7 cellular contexts compared by ENCODE assay signal in genomic region chr6:43269273-43270007, GRCh38. TPM values are rescaled to one million over a fixed set of nuclear protein-coding genes. Genes with fewer than 3 reads are reported as not detected.
DNase-seq lines count a peak whose midpoint lies in the region; ATAC-seq lines count a peak whose summit lies in the region.

No MANE protein-coding gene starts in this region.

- DNase-seq in NCI-H2029 treated with DMSO at 0.1 percent for 48 hours (lab: John Stamatoyannopoulos, UW) (peak; percentile 21), activated gamma-delta T cell treated with Interleukin-2 at 50 U/mL for 16 hours (peak; percentile 32), SW480 (ENCODE audit: low spot score) (no peak), cerebellum (ENCODE audit: low spot score) (no peak)
- peak; percentile 30 for DNase-seq in stimulated activated CD4-positive, alpha-beta T cell treated with anti-CD3 and anti-CD28 coated beads, Interleukin-4, amount 100 ng/mL, for 24 hours

- H3K4me3 ChIP-seq in iPS-15b (ENCODE audit: low read depth, low read length) = peak overlapping the region; percentile 33

- peaks cover 13% of the 10 kb centered on the region for H3K4me1 ChIP-seq in iPS-15b (ENCODE audit: control insufficient read depth, insufficient read depth, low read length)

- no peak overlapping the region for H3K9ac ChIP-seq in iPS-15b (ENCODE audit: low read depth, low read length)

- H3K27me3 ChIP-seq in iPS-15b (ENCODE audit: control insufficient read depth, insufficient read depth, low read length) = peaks cover 62% of the 10 kb centered on the region

- no peaks in the 10 kb centered on the region for H3K36me3 ChIP-seq in iPS-15b (ENCODE audit: control insufficient read depth, insufficient read depth, low read length)

- ATAC-seq in GM21515 (IDR thresholded peaks at IDR 0.05; ENCODE audit: unreplicated experiment) = no peak

- H3K9me3 ChIP-seq in iPS-15b (ENCODE audit: control insufficient read depth, insufficient read depth, low read length) = no peaks in the 10 kb centered on the region

RNA-seq across cellular contexts. Expression of gene TTBK1, which starts 26.2 kb away (rescaled TPM):
- 13.2 TPM for total RNA-seq in cerebellum

RNA-seq across cellular contexts. Expression of gene SLC22A7, which starts 28.6 kb away (rescaled TPM):
- total RNA-seq in cerebellum = 0.36 TPM

RNA-seq across cellular contexts. Expression of gene CRIP3, which starts 39.2 kb away (rescaled TPM):
- 5.8 TPM for total RNA-seq in cerebellum

RNA-seq across cellular contexts. Expression of gene DNPH1, which starts 40.2 kb away (rescaled TPM):
- 11.8 TPM for total RNA-seq in cerebellum

Comparison
In these comparisons a context has a peak if more than half of its experiments do, and no peak if none do; other contexts are left out.
1. DNase-seq: peak in NCI-H2029 treated with DMSO at 0.1 percent for 48 hours (single experiment), activated gamma-delta T cell treated with Interleukin-2 at 50 U/mL for 16 hours (single experiment) and stimulated activated CD4-positive, alpha-beta T cell treated with anti-CD3 and anti-CD28 coated beads, Interleukin-4, amount 100 ng/mL, for 24 hours (single experiment); none in SW480 (single experiment) and cerebellum (single experiment).